In genomic region chr15:63362196-63362595, GRCh38 we compare ENCODE assay signal across 17 cellular contexts. TPM values are rescaled to one million over a fixed set of nuclear protein-coding genes. Genes with fewer than 3 reads are reported as not detected.
DNase-seq lines count a peak whose midpoint lies in the region; ATAC-seq and TF ChIP-seq lines count a peak whose summit lies in the region.
"Had no signal": no experiment of that assay in that cellular context is flagged by ENCODE, and none has a peak within 500 bp of the region (broad histone marks: within the 10 kb centered on the region; RNA-seq: fewer than 3 reads in every experiment).

No MANE protein-coding gene starts in this region.

- peaks cover 3% of the 10 kb centered on the region for H3K9me1 ChIP-seq in IMR-90 (ENCODE audit: insufficient read depth, low read length)

- no peak for TF ChIP-seq RAD21 in IMR-90 (IDR thresholded peaks at IDR 0.05; ENCODE audit: low read length)

- no peaks in the 10 kb centered on the region for H3K36me3 Mint-ChIP-seq in stimulated activated naive B cell treated with anti-CD40 and anti-IgM and Interleukin-4, amounts not matched to agents 10 μg/mL and 1 μg/mL and 100 μg/mL, for 72 hours
- H3K36me3 Mint-ChIP-seq: CD4-positive, CD25-positive, alpha-beta regulatory T cell had no signal

- no TSS peak for BruUV-seq in IMR-90 (replicated peaks; lab: Mats Ljungman, UMichigan)

- peaks cover 13 to 16% of the 10 kb centered on the region in 2 donors for H3K27me3 Mint-ChIP-seq in stimulated activated naive B cell treated with anti-CD40 and anti-IgM and Interleukin-4, amounts not matched to agents 10 μg/mL and 1 μg/mL and 100 μg/mL, for 72 hours

- H3K79me1 ChIP-seq in IMR-90 (ENCODE audit: low read depth in 1 of 2, low read length in 2 of 2): no peaks in the 10 kb centered on the region

- no peak overlapping the region for H2BK15ac ChIP-seq in IMR-90 (ENCODE audit: low read depth, low read length)

- no peak overlapping the region for H2BK5ac ChIP-seq in IMR-90 (ENCODE audit: low read depth, low read length, poor library complexity, severe bottlenecking)

- dilution Hi-C loops in IMR-90 (cut with HindIII; ENCODE audit: low sequenced_read_pairs, unreplicated experiment): no loop called here

- H3K36me3 ChIP-seq in IMR-90 (ENCODE audit: control insufficient read depth, insufficient read depth, low read length) (no peaks in the 10 kb centered on the region), adrenal gland (replicated peaks in 1 of 2) (no peaks in the 10 kb centered on the region), left ventricle myocardium inferior (no peaks in the 10 kb centered on the region), tibial nerve (no peaks in the 10 kb centered on the region)
- H3K36me3 ChIP-seq: thoracic aorta had no signal

- POLR2A ChIA-PET in IMR-90 (lab: Charles Lee; ENCODE audit: unreplicated experiment) (no interaction called here), RWPE1 (lab: Yijun Ruan, JAX; ENCODE audit: low non-redundant PET) (no interaction called here)

- ATAC-seq in IMR-90 (ENCODE audit: low read depth) (no peak), HG03139 (IDR thresholded peaks at IDR 0.05; ENCODE audit: unreplicated experiment) (no peak)
- ATAC-seq in stimulated activated naive B cell treated with anti-CD40 and anti-IgM and Interleukin-4, amounts not matched to agents 10 μg/mL and 1 μg/mL and 100 μg/mL, for 72 hours (replicated peaks): peak; percentile 80 to 82
- ATAC-seq: effector memory CD8-positive, alpha-beta T cell had no signal

- no peak overlapping the region for H4K91ac ChIP-seq in IMR-90 (ENCODE audit: insufficient read depth, low read depth, low read length)

- no peak overlapping the region for H2BK20ac ChIP-seq in IMR-90 (ENCODE audit: low read depth, low read length)

- no peak overlapping the region for H4K8ac ChIP-seq in IMR-90 (ENCODE audit: low read depth in 2 of 2, low read length in 2 of 2)

- H2AK9ac ChIP-seq in IMR-90 (replicated peaks; ENCODE audit: low read depth, low read length, poor library complexity): no peak overlapping the region

- intact Hi-C loops in IMR-90 (cut with micrococcal nuclease): no loop called here
- intact Hi-C loops in adrenal gland (cut with DNase I): no loop called here
- intact Hi-C loops in left ventricle myocardium inferior (cut with micrococcal nuclease): no loop called here

- H3K4me3 Mint-ChIP-seq in stimulated activated naive B cell treated with anti-CD40 and anti-IgM and Interleukin-4, amounts not matched to agents 10 μg/mL and 1 μg/mL and 100 μg/mL, for 72 hours: peak overlapping the region in 1 of 2 donors; percentile 57
- H3K4me3 Mint-ChIP-seq: activated CD4-positive, alpha-beta T cell treated with anti-CD3 and anti-CD28 coated beads, Interleukin-2, amount 10 ng/mL, durations not matched to agents 7 days and 5 days; CD4-positive, CD25-positive, alpha-beta regulatory T cell; effector memory CD8-positive, alpha-beta T cell had no signal

- TF ChIP-seq POLR2A in IMR-90 (IDR thresholded peaks at IDR 0.05; ENCODE audit: low read depth, low read length) (no peak), adrenal gland (IDR thresholded peaks at IDR 0.05) (no peak), tibial nerve (IDR thresholded peaks at IDR 0.05) (no peak)

- H4K5ac ChIP-seq in IMR-90 (ENCODE audit: low read depth, low read length): no peak overlapping the region

- H3K27me3 ChIP-seq in IMR-90 (ENCODE audit: control insufficient read depth, insufficient read depth, low read length) (peaks cover 7% of the 10 kb centered on the region; the same call in 1 of the 2 replicates), adrenal gland (no peaks in the 10 kb centered on the region), left ventricle myocardium inferior (ENCODE audit: low read depth) (no peaks in the 10 kb centered on the region), tibial nerve (no peaks in the 10 kb centered on the region)

- TF ChIP-seq EP300 in tibial nerve (IDR thresholded peaks at IDR 0.05): no peak

- no peak overlapping the region; the same call in 1 of the 2 replicates for H2AK5ac ChIP-seq in IMR-90 (ENCODE audit: low read depth, low read length)

- H3K18ac ChIP-seq in IMR-90 (ENCODE audit: low read depth, low read length): no peak overlapping the region

- no peak overlapping the region for H3K56ac ChIP-seq in IMR-90 (ENCODE audit: extremely low read depth, insufficient read depth, low read length)

- CTCF ChIA-PET in IMR-90 (lab: Yijun Ruan, JAX): no interaction called here
- CTCF ChIA-PET in RWPE1 (lab: Yijun Ruan, JAX): no interaction called here

- DNase-seq in IMR-90 (no peak), adrenal gland (peak in 5 of 7 donors; percentile 23 to 53 (median 35)), left ventricle myocardium inferior (peak; percentile 63), RWPE1 (ENCODE audit: low spot score) (no peak), tibial nerve (ENCODE audit: low spot score in 2 of 2) (no peak), dedifferentiated amniotic fluid mesenchymal stem cell (ENCODE audit: extremely low spot score) (no peak)
- DNase-seq in stimulated activated naive B cell treated with anti-CD40 and anti-IgM and Interleukin-4, amounts not matched to agents 10 μg/mL and 1 μg/mL and 100 μg/mL, for 72 hours: peak; percentile 32
- DNase-seq: activated CD4-positive, alpha-beta T cell treated with anti-CD3 and anti-CD28 coated beads, Interleukin-2, amount 10 ng/mL, durations not matched to agents 7 days and 5 days; activated T-cell treated with anti-CD3 and anti-CD28 coated beads, Interleukin-2, amount 50 U/mL, for 48 hours; amniotic stem cell; CD4-positive, CD25-positive, alpha-beta regulatory T cell; effector memory CD8-positive, alpha-beta T cell; NCI-H2029 treated with DMSO at 0.1 percent for 48 hours; NCI-H748 treated with DMSO at 0.1 percent for 48 hours; T-helper 2 cell had no signal

- H2AFZ ChIP-seq in IMR-90 (replicated peaks; ENCODE audit: low read length, poor library complexity): peak overlapping the region; percentile 10

- no peaks in the 10 kb centered on the region for H4K20me1 ChIP-seq in IMR-90 (ENCODE audit: insufficient read depth, low read length)

- 61% methylated on average over 3 of the region's 3 CpGs; no CpG with 5 or more reads in 1 of the 2 experiments for WGBS in IMR-90 (ENCODE audit: extremely low coverage in 2 of 2, insufficient read length in 1 of 2), 2 experiments
- WGBS in adrenal gland, 4 donors: 37 to 56% (median 50%) methylated on average over 3 of the region's 3 CpGs
- WGBS in tibial nerve, 2 donors: 59 to 66% methylated on average over 3 of the region's 3 CpGs

- no peak overlapping the region for H3K23ac ChIP-seq in IMR-90 (ENCODE audit: low read depth, low read length)

- H2BK120ac ChIP-seq in IMR-90 (ENCODE audit: low read depth, low read length): no peak overlapping the region

- H3K4me1 ChIP-seq in IMR-90 (ENCODE audit: control insufficient read depth, insufficient read depth, low read length): peaks cover 4% of the 10 kb centered on the region; the same call in 1 of the 2 replicates
- H3K4me1 ChIP-seq in adrenal gland (replicated peaks in 1 of 2): no peaks in the 10 kb centered on the region
- peaks cover 29% of the 10 kb centered on the region for H3K4me1 ChIP-seq in left ventricle myocardium inferior
- no peaks in the 10 kb centered on the region for H3K4me1 ChIP-seq in tibial nerve

- peaks cover 14 to 28% of the 10 kb centered on the region in 2 donors for H3K4me1 Mint-ChIP-seq in stimulated activated naive B cell treated with anti-CD40 and anti-IgM and Interleukin-4, amounts not matched to agents 10 μg/mL and 1 μg/mL and 100 μg/mL, for 72 hours
- H3K4me1 Mint-ChIP-seq: activated CD4-positive, alpha-beta T cell treated with anti-CD3 and anti-CD28 coated beads, Interleukin-2, amount 10 ng/mL, durations not matched to agents 7 days and 5 days; CD4-positive, CD25-positive, alpha-beta regulatory T cell had no signal

- H3K14ac ChIP-seq in IMR-90 (replicated peaks; ENCODE audit: low read depth, low read length): no peak overlapping the region

- no peak overlapping the region for H3K4ac ChIP-seq in IMR-90 (ENCODE audit: low read depth, low read length)

- no peaks in the 10 kb centered on the region for H3K9me3 Mint-ChIP-seq in stimulated activated naive B cell treated with anti-CD40 and anti-IgM and Interleukin-4, amounts not matched to agents 10 μg/mL and 1 μg/mL and 100 μg/mL, for 72 hours
- H3K9me3 Mint-ChIP-seq: activated CD4-positive, alpha-beta T cell treated with anti-CD3 and anti-CD28 coated beads, Interleukin-2, amount 10 ng/mL, durations not matched to agents 7 days and 5 days; effector memory CD8-positive, alpha-beta T cell had no signal

- no peak overlapping the region for H3K27ac ChIP-seq in IMR-90 (ENCODE audit: insufficient read depth, low read length)
- H3K27ac ChIP-seq in adrenal gland: no peak overlapping the region
- peak overlapping the region; percentile 65 for H3K27ac ChIP-seq in left ventricle myocardium inferior (replicated peaks)
- no peak overlapping the region for H3K27ac ChIP-seq in RWPE1
- H3K27ac ChIP-seq in tibial nerve: no peak overlapping the region
- H3K27ac ChIP-seq: thoracic aorta had no signal

- TF ChIP-seq CTCF in IMR-90 (conservative IDR thresholded peaks at IDR 0.05; ENCODE audit: low read depth, low read length) (no peak), adrenal gland (IDR thresholded peaks at IDR 0.05) (no peak), left ventricle myocardium inferior (IDR thresholded peaks at IDR 0.05; ENCODE audit: borderline replicate concordance) (no peak), RWPE1 (conservative IDR thresholded peaks at IDR 0.05; ENCODE audit: low read depth) (no peak), tibial nerve (IDR thresholded peaks at IDR 0.05) (no peak)

- no peak overlapping the region for H3K4me3 ChIP-seq in IMR-90 (ENCODE audit: insufficient read depth, low read depth, low read length)
- no peak overlapping the region for H3K4me3 ChIP-seq in adrenal gland
- H3K4me3 ChIP-seq in left ventricle myocardium inferior: no peak overlapping the region
- no peak overlapping the region for H3K4me3 ChIP-seq in tibial nerve
- H3K4me3 ChIP-seq: thoracic aorta had no signal

- no peak overlapping the region for H3K4me2 ChIP-seq in IMR-90 (ENCODE audit: low read depth, low read length)

- H3K9ac ChIP-seq in IMR-90 (ENCODE audit: low read depth, low read length): no peak overlapping the region

- in situ Hi-C loops in IMR-90 (cut with MboI; ENCODE audit: low sequenced_read_pairs): no loop called here

- H3K9me3 ChIP-seq in IMR-90 (ENCODE audit: control insufficient read depth, insufficient read depth, low read length) (no peaks in the 10 kb centered on the region), adrenal gland (replicated peaks in 1 of 3) (no peaks in the 10 kb centered on the region), left ventricle myocardium inferior (replicated peaks) (no peaks in the 10 kb centered on the region), tibial nerve (no peaks in the 10 kb centered on the region)
- H3K9me3 ChIP-seq: thoracic aorta had no signal

- peak overlapping the region; percentile 81 for H3K27ac Mint-ChIP-seq in stimulated activated naive B cell treated with anti-CD40 and anti-IgM and Interleukin-4, amounts not matched to agents 10 μg/mL and 1 μg/mL and 100 μg/mL, for 72 hours
- H3K27ac Mint-ChIP-seq: activated CD4-positive, alpha-beta T cell treated with anti-CD3 and anti-CD28 coated beads, Interleukin-2, amount 10 ng/mL, durations not matched to agents 7 days and 5 days; CD4-positive, CD25-positive, alpha-beta regulatory T cell; effector memory CD8-positive, alpha-beta T cell had no signal

RNA-seq across cellular contexts. Expression of gene CA12, which starts 19.4 kb away (rescaled TPM):
- total RNA-seq in IMR-90 (2012; rRNA removed) (33.7 and 36.4 TPM in 2 replicates), adrenal gland (under 1 TPM in 6 of 8 donors, not detected in 2; under 0.01 to 0.52 (median 0.31) TPM), left ventricle myocardium inferior (0.25 TPM), tibial nerve (1 to 10 TPM in 2 of 4 donors, under 1 TPM in 2; 0.22 to 2.5 (median 1.1) TPM)
- polyA plus RNA-seq in IMR-90 (2012; rRNA removed) (52.6 and 55.2 TPM in 2 replicates), adrenal gland (under 1 TPM; 0.08 to 0.37 (median 0.20) TPM)
- polyA plus RNA-seq in IMR-90 (2012; cell fraction: cytosol; rRNA removed): 26.4 and 51.5 TPM in 2 replicates
- polyA plus RNA-seq in IMR-90 (2012; cell fraction: nucleus; rRNA removed; ENCODE audit: low replicate concordance): 19.3 and 34.7 TPM in 2 replicates
- total RNA-seq: activated CD4-positive, alpha-beta T cell treated with anti-CD3 and anti-CD28 coated beads, Interleukin-2, amount 10 ng/mL, durations not matched to agents 7 days and 5 days; CD4-positive, CD25-positive, alpha-beta regulatory T cell had no signal
- polyA plus RNA-seq: CD4-positive, CD25-positive, alpha-beta regulatory T cell had no signal

Comparison
In these comparisons a context has a peak if more than half of its experiments do, and no peak if none do; other contexts are left out.
1. ATAC-seq: peak in stimulated activated naive B cell treated with anti-CD40 and anti-IgM and Interleukin-4, amounts not matched to agents 10 μg/mL and 1 μg/mL and 100 μg/mL, for 72 hours (2 of 2); none in IMR-90 (single experiment) and HG03139 (single experiment).
2. DNase-seq: peak in adrenal gland (5 of 7), left ventricle myocardium inferior (single experiment) and stimulated activated naive B cell treated with anti-CD40 and anti-IgM and Interleukin-4, amounts not matched to agents 10 μg/mL and 1 μg/mL and 100 μg/mL, for 72 hours (single experiment); none in IMR-90 (single experiment), RWPE1 (single experiment), tibial nerve (0 of 2) and dedifferentiated amniotic fluid mesenchymal stem cell (single experiment).